ENCODE assay signal across 11 cellular contexts in genomic region chr4:140789752-140790151, GRCh38. TPM values are rescaled to one million over a fixed set of nuclear protein-coding genes. Genes with fewer than 3 reads are reported as not detected.
DNase-seq lines count a peak whose midpoint lies in the region; ATAC-seq and TF ChIP-seq lines count a peak whose summit lies in the region.
"Had no signal": no experiment of that assay in that cellular context is flagged by ENCODE, and none has a peak within 500 bp of the region (broad histone marks: within the 10 kb centered on the region; RNA-seq: fewer than 3 reads in every experiment).

No MANE protein-coding gene starts in this region.

- peak; percentile 49 for DNase-seq in GM06990 (ENCODE audit: extremely low read depth, insufficient read length)
- DNase-seq in MV-4-11 (lab: John Stamatoyannopoulos, UW) = peak; percentile 91
- DNase-seq in left ventricle myocardium superior = no peak
- DNase-seq in activated effector memory CD4-positive, alpha-beta T cell treated with anti-CD3 and anti-CD28 coated beads, Interleukin-2, amount 50 U/mL, for 16 hours = no peak
- DNase-seq in DMS 273 treated with DMSO at 0.1 percent for 48 hours (lab: John Stamatoyannopoulos, UW) = no peak
- no peak for DNase-seq in activated CD4-positive, alpha-beta T cell treated with anti-CD3 and anti-CD28 coated beads for 1 hour
- DNase-seq in stimulated activated CD4-positive, alpha-beta T cell treated with anti-CD3 and anti-CD28 coated beads, Interleukin-4, amount 100 ng/mL, for 24 hours = no peak
- DNase-seq: CD4-positive, alpha-beta memory T cell; NK-92 treated with Interleukin-12 subunit alpha and Interleukin-12 subunit beta, amount 100 ng/mL, for 24 hours; psoas muscle had no signal

- H3K27me3 ChIP-seq in GM06990 (replicated peaks; ENCODE audit: control insufficient read depth, insufficient read depth, low read length) = no peaks in the 10 kb centered on the region

- no peak overlapping the region; the same call in 1 of the 2 replicates for H3K4me3 ChIP-seq in GM06990 (replicated peaks; ENCODE audit: low read depth, low read length)
- H3K4me3 ChIP-seq: psoas muscle had no signal

- no peak for TF ChIP-seq CTCF in GM06990 (IDR thresholded peaks at IDR 0.05; ENCODE audit: insufficient read depth, low read length, poor library complexity, severe bottlenecking)

- intact Hi-C loops in left ventricle myocardium superior (cut with micrococcal nuclease) = no loop called here

- ATAC-seq in GM21529 (IDR thresholded peaks at IDR 0.05; ENCODE audit: unreplicated experiment) = peak; percentile 37
- peak; percentile 35 for ATAC-seq in left ventricle myocardium superior
- ATAC-seq: psoas muscle had no signal

- H3K36me3 ChIP-seq in GM06990 (ENCODE audit: control insufficient read depth, insufficient read depth, low read length) = no peaks in the 10 kb centered on the region

RNA-seq across cellular contexts. Expression of gene TBC1D9, which starts 33.6 kb away (rescaled TPM):
- total RNA-seq in left ventricle myocardium superior = 12.8 TPM

Comparison
In these comparisons a context has a peak if more than half of its experiments do, and no peak if none do; other contexts are left out.
1. DNase-seq: peak in GM06990 (single experiment) and MV-4-11 (single experiment); none in left ventricle myocardium superior (single experiment), activated effector memory CD4-positive, alpha-beta T cell treated with anti-CD3 and anti-CD28 coated beads, Interleukin-2, amount 50 U/mL, for 16 hours (single experiment), DMS 273 treated with DMSO at 0.1 percent for 48 hours (single experiment), activated CD4-positive, alpha-beta T cell treated with anti-CD3 and anti-CD28 coated beads for 1 hour (single experiment) and stimulated activated CD4-positive, alpha-beta T cell treated with anti-CD3 and anti-CD28 coated beads, Interleukin-4, amount 100 ng/mL, for 24 hours (single experiment).